Comparison of ENCODE assay signal across 7 cellular contexts in genomic region chr11:119120639-119121007, GRCh38. TPM values are rescaled to one million over a fixed set of nuclear protein-coding genes. Genes with fewer than 3 reads are reported as not detected.
A peak's percentile ranks its signal among the peaks of the same experiment; 100 is the strongest.
DNase-seq lines count a peak whose midpoint lies in the region; ATAC-seq and TF ChIP-seq lines count a peak whose summit lies in the region.

No MANE protein-coding gene starts in this region.

- intact Hi-C loops in aorta (cut with DNase I): no loop called here

- no peaks in the 10 kb centered on the region for H4K20me1 ChIP-seq in GM23248 (ENCODE audit: insufficient read depth)

- H2AFZ ChIP-seq in GM23248: peak overlapping the region; percentile 91

- peak overlapping the region; percentile 79 for H3K9ac ChIP-seq in GM23248

- TF ChIP-seq CTCF in choroid plexus epithelial cell (conservative IDR thresholded peaks at IDR 0.05; ENCODE audit: low read depth, low read length): no peak

- H3K4me1 ChIP-seq in GM23248 (ENCODE audit: insufficient read depth) (peaks cover 7% of the 10 kb centered on the region), aorta (ENCODE audit: control insufficient read depth in 1 of 2, insufficient read depth in 2 of 2, low read length in 2 of 2) (no peaks in the 10 kb centered on the region)

- H3K27ac ChIP-seq in GM23248: peak overlapping the region; percentile 26
- H3K27ac ChIP-seq in aorta (ENCODE audit: low read depth in 1 of 2, low read length in 2 of 2): no peak overlapping the region

- WGBS in GM23248 (ENCODE audit: low coverage in 1 of 2, low lambda C conversion rate in 2 of 2, missing lambda C conversion rate in 2 of 2), 2 experiments: 1 to 5% methylated on average over 5 of the region's 5 CpGs
- 12 to 13% methylated on average over 5 of the region's 5 CpGs for WGBS in aorta, 2 donors

- H3K9me2 ChIP-seq in GM23248 (ENCODE audit: insufficient read depth): no peaks in the 10 kb centered on the region

- H3F3A ChIP-seq in GM23248 (ENCODE audit: insufficient read depth): peaks cover 11% of the 10 kb centered on the region

- H3K27me3 ChIP-seq in GM23248 (replicated peaks; ENCODE audit: insufficient read depth) (no peaks in the 10 kb centered on the region), aorta (ENCODE audit: control insufficient read depth in 1 of 2, insufficient read depth in 2 of 2, low read length in 1 of 2) (no peaks in the 10 kb centered on the region)

- H3K9me3 ChIP-seq in GM23248 (ENCODE audit: low read depth): no peaks in the 10 kb centered on the region
- H3K9me3 ChIP-seq in aorta (ENCODE audit: control insufficient read depth, low read length): no peaks in the 10 kb centered on the region

- in situ Hi-C loops in GM23248 (cut with MboI): no loop called here

- H3K79me2 ChIP-seq in GM23248 (ENCODE audit: insufficient read depth): peaks cover 39% of the 10 kb centered on the region

- peak overlapping the region; percentile 98 for H3K4me2 ChIP-seq in GM23248 (ENCODE audit: unreplicated experiment)

- H3K36me3 ChIP-seq in GM23248 (ENCODE audit: low read depth) (0 out of 2 replicates have a peak, but pooled peaks cover 6% of the 10 kb centered on the region), aorta (ENCODE audit: control insufficient read depth in 1 of 2, insufficient read depth in 2 of 2, low read length in 1 of 2) (peaks cover 0 to 2% of the 10 kb centered on the region in 2 donors)

- ATAC-seq in aorta (ENCODE audit: low FRiP score): no peak
- ATAC-seq in GM21528 (IDR thresholded peaks at IDR 0.05; ENCODE audit: low FRiP score, unreplicated experiment): no peak

- H3K4me3 ChIP-seq in GM23248 (peak overlapping the region; percentile 96), choroid plexus epithelial cell (ENCODE audit: low read depth, low read length) (peak overlapping the region; percentile 62), aorta (ENCODE audit: low read length in 2 of 2) (no peak overlapping the region)

- peak; percentile 55 for DNase-seq in GM23248
- DNase-seq in NCI-H2227 (lab: John Stamatoyannopoulos, UW; ENCODE audit: unreplicated experiment): peak; percentile 59
- DNase-seq in choroid plexus epithelial cell (ENCODE audit: low read depth): peak; percentile 86
- DNase-seq in myocyte (ENCODE audit: low read depth): peak; percentile 74
- DNase-seq in DMS153 treated with DMSO at 0.1 percent for 48 hours (lab: John Stamatoyannopoulos, UW; ENCODE audit: unreplicated experiment): no peak
- DNase-seq in aorta: no peak

RNA-seq across cellular contexts. Expression of gene HINFP, which starts 0.8 kb away (rescaled TPM):
- 24.9 and 31.8 TPM in 2 replicates for total RNA-seq in GM23248 (2014; rRNA removed; shearing (Covaris generic))
- polyA plus RNA-seq in GM23248 (2016; fragmentation: Nextera tagmentation; extraction: Ambion mirVana) (8.3 and 9.1 TPM in 2 replicates), aorta (10 to 100 TPM; 12.1 to 23.1 TPM)
- total RNA-seq in myocyte (12.9 and 16.7 TPM in 2 replicates), aorta (10 to 100 TPM; 14.3 to 32.4 TPM)
- 16.1 TPM for polyA plus RNA-seq in myocyte (2012)

RNA-seq across cellular contexts. Expression of gene C2CD2L, which starts 13.5 kb away (rescaled TPM):
- total RNA-seq in GM23248 (2014; rRNA removed; shearing (Covaris generic)): 4.1 and 4.7 TPM in 2 replicates
- 2.6 and 3.1 TPM in 2 replicates for polyA plus RNA-seq in GM23248 (2016; fragmentation: Nextera tagmentation; extraction: Ambion mirVana)
- 19.3 and 19.7 TPM in 2 replicates for total RNA-seq in myocyte
- polyA plus RNA-seq in myocyte (2012): 14.0 TPM
- total RNA-seq in aorta: 10 to 100 TPM in 1 of 2 donors, 1 to 10 TPM in 1; 9.5 to 10.1 TPM
- 10 to 100 TPM in 1 of 2 donors, 1 to 10 TPM in 1; 6.6 to 10.3 TPM for polyA plus RNA-seq in aorta

RNA-seq across cellular contexts. Expression of gene DPAGT1, which starts 19.0 kb away (rescaled TPM):
- 30.0 and 30.9 TPM in 2 replicates for total RNA-seq in GM23248 (2014; rRNA removed; shearing (Covaris generic))
- polyA plus RNA-seq in GM23248 (2016; fragmentation: Nextera tagmentation; extraction: Ambion mirVana) (68.6 and 73.6 TPM in 2 replicates), aorta (10 to 100 TPM in 1 of 2 donors, 1 to 10 TPM in 1; 7.3 to 20.2 TPM)
- total RNA-seq in myocyte (24.5 and 25.5 TPM in 2 replicates), aorta (10 to 100 TPM; 23.6 to 41.8 TPM)
- 45.1 TPM for polyA plus RNA-seq in myocyte (2012)

RNA-seq across cellular contexts. Expression of gene ABCG4, which starts 28.2 kb away (rescaled TPM):
- not detected in 2 replicates for total RNA-seq in GM23248 (2014; rRNA removed; shearing (Covaris generic))
- polyA plus RNA-seq in GM23248 (2016; fragmentation: Nextera tagmentation; extraction: Ambion mirVana) (0.06 and 0.14 TPM in 2 replicates), aorta (under 1 TPM in 1 of 2 donors, not detected in 1; 0.75 TPM)
- total RNA-seq in myocyte (0.08 and 0.16 TPM in 2 replicates), aorta (under 1 TPM; 0.45 to 0.75 TPM)
- polyA plus RNA-seq in myocyte (2012): 0.28 TPM

RNA-seq across cellular contexts. Expression of gene HMBS, which starts 35.9 kb away (rescaled TPM):
- 5.1 and 8.5 TPM in 2 replicates for total RNA-seq in GM23248 (2014; rRNA removed; shearing (Covaris generic))
- polyA plus RNA-seq in GM23248 (2016; fragmentation: Nextera tagmentation; extraction: Ambion mirVana) (46.1 and 53.3 TPM in 2 replicates), aorta (1 to 10 TPM; 4.4 to 9.2 TPM)
- total RNA-seq in myocyte (4.1 and 10.3 TPM in 2 replicates), aorta (1 to 10 TPM; 6.9 to 8.1 TPM)
- polyA plus RNA-seq in myocyte (2012): 31.7 TPM

Comparison
In these comparisons a context has a peak if more than half of its experiments do, and no peak if none do; other contexts are left out.
1. DNase-seq: peak in GM23248 (single experiment), NCI-H2227 (single experiment), choroid plexus epithelial cell (single experiment) and myocyte (single experiment); none in DMS153 treated with DMSO at 0.1 percent for 48 hours (single experiment) and aorta (0 of 2).
2. H3K4me3 ChIP-seq: peak in GM23248 (single experiment) and choroid plexus epithelial cell (single experiment); none in aorta (0 of 2).